8 cellular contexts compared by ENCODE assay signal in the genomic region with DNA sequence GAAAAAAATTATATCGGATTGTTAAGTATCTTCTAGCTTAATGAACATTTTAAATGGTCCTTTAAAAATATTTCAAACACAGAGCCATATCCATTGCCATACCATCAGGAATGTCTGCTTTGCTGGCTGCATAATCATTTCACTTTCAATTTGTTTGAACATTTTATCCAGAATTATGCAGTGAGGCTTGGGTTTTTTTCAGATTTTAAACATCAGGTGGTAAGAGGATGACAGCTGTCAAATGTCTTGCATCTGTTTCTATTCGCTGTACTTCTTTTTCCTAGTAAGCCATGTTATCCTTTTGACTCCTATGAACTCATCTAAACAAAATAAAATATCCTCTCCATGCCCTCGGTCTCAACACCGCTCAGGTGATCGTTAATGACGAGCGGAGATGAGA. TPM values are rescaled to one million over a fixed set of nuclear protein-coding genes. Genes with fewer than 3 reads are reported as not detected.
DNase-seq lines count a peak whose midpoint lies in the region; ATAC-seq, FAIRE-seq and TF ChIP-seq lines count a peak whose summit lies in the region.

No MANE protein-coding gene starts in this region.

- dilution Hi-C loops in mammary epithelial cell (cut with HindIII; ENCODE audit: low sequenced_read_pairs): loop anchor here (5.0 kb wide), 1 partner anchor 67 kb away; no protein-coding TSS in a partner anchor

- no peaks in the 10 kb centered on the region for H3K27me3 ChIP-seq in mammary epithelial cell (ENCODE audit: insufficient read depth, low read length)
- H3K27me3 ChIP-seq in muscle layer of duodenum (ENCODE audit: low read depth, low read length): no peaks in the 10 kb centered on the region

- no peak for TF ChIP-seq CTCF in AG10803 (conservative IDR thresholded peaks at IDR 0.05; ENCODE audit: low read length)
- no peak for TF ChIP-seq CTCF in mammary epithelial cell (conservative IDR thresholded peaks at IDR 0.05 in 1 of 2, IDR thresholded peaks at IDR 0.05 in 1 of 2; ENCODE audit: extremely low read depth in 1 of 2, insufficient read depth in 1 of 2, low read depth in 1 of 2, low read length in 2 of 2)

- no peaks in the 10 kb centered on the region for H4K20me1 ChIP-seq in mammary epithelial cell (ENCODE audit: insufficient read depth, low read length)

- in situ Hi-C loops in mammary epithelial cell (cut with MboI; ENCODE audit: low sequenced_read_pairs in 2 of 2): no loop called here

- BruUV-seq in mammary epithelial cell (replicated peaks; lab: Mats Ljungman, UMichigan): no TSS peak

- no peak for FAIRE-seq in H54 (lab: Jason Lieb, UNC)

- ATAC-seq in HG02623 (IDR thresholded peaks at IDR 0.05; ENCODE audit: unreplicated experiment): no peak

- H3K4me1 ChIP-seq in mammary epithelial cell (ENCODE audit: insufficient read depth, low read length) (peaks cover 9% of the 10 kb centered on the region), muscle layer of duodenum (ENCODE audit: control insufficient read depth in 1 of 2, insufficient read depth in 2 of 2, low read length in 2 of 2) (peaks cover 0 to 20% of the 10 kb centered on the region in 2 donors)

- H3K4me2 ChIP-seq in mammary epithelial cell (ENCODE audit: insufficient read depth, low read depth, low read length): peak overlapping the region; percentile 88

- WGBS in mammary epithelial cell (ENCODE audit: low coverage, missing lambda C conversion rate): 7% methylated on average over 7 of the region's 7 CpGs

- no peak for TF ChIP-seq POLR2A in H54 (IDR thresholded peaks at IDR 0.05; ENCODE audit: low read depth, low read length)

- peak overlapping the region; percentile 93 for H2AFZ ChIP-seq in mammary epithelial cell (ENCODE audit: low read depth, low read length)

- H3K27ac ChIP-seq in mammary epithelial cell (ENCODE audit: insufficient read depth, low read depth, low read length) (peak overlapping the region; percentile 74), muscle layer of duodenum (ENCODE audit: low read length) (peak overlapping the region; percentile 88)

- CTCF ChIA-PET in mammary epithelial cell (lab: Charles Lee; ENCODE audit: low non-redundant PET): interaction anchor here (0.6 kb wide), 1 partner anchor 42 kb away, joined by 10 read pairs; no protein-coding TSS in a partner anchor

- peak overlapping the region; percentile 88 for H3K4me3 ChIP-seq in AG10803 (ENCODE audit: low read length)
- peak overlapping the region; percentile 89 to 100 (median 93) for H3K4me3 ChIP-seq in mammary epithelial cell (replicated peaks in 1 of 3; ENCODE audit: insufficient read depth in 1 of 3, low read depth in 2 of 3, low read length in 3 of 3)
- peak overlapping the region; percentile 79 to 94 for H3K4me3 ChIP-seq in muscle layer of duodenum (ENCODE audit: low read depth in 1 of 2, low read length in 2 of 2)

- peak overlapping the region; percentile 92 for H3K9ac ChIP-seq in mammary epithelial cell (ENCODE audit: insufficient read depth, low read length)

- intact Hi-C loops in mammary epithelial cell (cut with micrococcal nuclease): no loop called here

- H3K9me3 ChIP-seq in mammary epithelial cell (replicated peaks; ENCODE audit: insufficient read depth, low read length) (no peaks in the 10 kb centered on the region), muscle layer of duodenum (ENCODE audit: control insufficient read depth in 1 of 2, low read length in 2 of 2) (no peaks in the 10 kb centered on the region)

- H3K79me2 ChIP-seq in mammary epithelial cell (ENCODE audit: insufficient read depth, low read length): peaks cover 61% of the 10 kb centered on the region

- no peaks in the 10 kb centered on the region for H3K36me3 ChIP-seq in mammary epithelial cell (ENCODE audit: insufficient read depth, low read length)
- no peaks in the 10 kb centered on the region for H3K36me3 ChIP-seq in muscle layer of duodenum (ENCODE audit: control insufficient read depth in 1 of 2, insufficient read depth in 2 of 2, low read length in 2 of 2)

- DNase-seq in AG10803 (ENCODE audit: low read depth) (no peak), HT1080 (ENCODE audit: low read depth) (peak; percentile 5), mammary epithelial cell (no peak), hippocampal formation (lab: John Stamatoyannopoulos, UW) (no peak), NCI-H446 treated with DMSO at 0.1 percent for 48 hours (lab: John Stamatoyannopoulos, UW) (no peak), H54 (ENCODE audit: insufficient read length, low spot score) (no peak)

RNA-seq across cellular contexts. Expression of gene RFC1, which starts 0.8 kb away (rescaled TPM):
- 27.7 and 40.9 TPM in 2 replicates for total RNA-seq in HT1080 (2014; rRNA removed; shearing (Covaris generic))
- 29.6 and 40.0 TPM in 2 replicates for polyA plus RNA-seq in HT1080 (2015; cell fraction: cytosol; rRNA removed)
- 58.8 and 71.3 TPM in 2 replicates for polyA plus RNA-seq in HT1080 (2015; cell fraction: nucleus; rRNA removed)
- total RNA-seq in mammary epithelial cell: 10 to 100 TPM; 36.2 to 70.9 TPM
- 30.5 TPM for polyA plus RNA-seq in mammary epithelial cell
- 82.4 TPM for polyA minus RNA-seq in mammary epithelial cell

RNA-seq across cellular contexts. Expression of gene KLB, which starts 41.4 kb away (rescaled TPM):
- total RNA-seq in HT1080 (2014; rRNA removed; shearing (Covaris generic)): not detected in 2 replicates
- not detected in 2 replicates for polyA plus RNA-seq in HT1080 (2015; cell fraction: cytosol; rRNA removed)
- not detected in 2 replicates for polyA plus RNA-seq in HT1080 (2015; cell fraction: nucleus; rRNA removed)
- total RNA-seq in mammary epithelial cell: under 1 TPM in 1 of 2 donors, not detected in 1; 0.17 TPM
- not detected for polyA plus RNA-seq in mammary epithelial cell
- polyA minus RNA-seq in mammary epithelial cell: not detected
